1 cellular context compared by ENCODE assay signal in genomic region chr7:158865977-158866376, GRCh38.
A peak's percentile ranks its signal among the peaks of the same experiment; 100 is the strongest.
TF ChIP-seq lines count a peak whose summit lies in the region.

No MANE protein-coding gene starts in this region.

TF ChIP-seq in K562, 482 proteins besides CTCF, POLR2A, EP300 and RAD21 (continues in another document):
- TF ChIP-seq SREBF1 (IDR thresholded peaks at IDR 0.05; ENCODE audit: borderline replicate concordance, low read depth, low read length): no peak
- peak; percentile 52; the same call in 1 of the 2 replicates for TF ChIP-seq ZNF589 (CRISPR knock-in tag; IDR thresholded peaks at IDR 0.05; ENCODE audit: low read depth)
- 0 out of 2 replicates have a peak, but pooled peaks have one; percentile 46 for TF ChIP-seq ZNF592 (IDR thresholded peaks at IDR 0.05)
- no peak for TF ChIP-seq ZNF354B (CRISPR knock-in tag; IDR thresholded peaks at IDR 0.05)
- TF ChIP-seq PRMT5 (CRISPR knock-in tag; IDR thresholded peaks at IDR 0.05): no peak
- TF ChIP-seq ZNF274 (IDR thresholded peaks at IDR 0.05; ENCODE audit: borderline replicate concordance, low read depth, low read length): no peak
- TF ChIP-seq HMBOX1 (IDR thresholded peaks at IDR 0.05): no peak
- TF ChIP-seq ZKSCAN1 (IDR thresholded peaks at IDR 0.05; ENCODE audit: low read depth, low read length): no peak
- no peak for TF ChIP-seq ETS1 (conservative IDR thresholded peaks at IDR 0.05; ENCODE audit: control insufficient read depth, low read depth, low read length)
- no peak for TF ChIP-seq PTTG1 (tag; IDR thresholded peaks at IDR 0.05; ENCODE audit: low read depth)
- 0 out of 2 replicates have a peak, but pooled peaks have one; percentile 2 for TF ChIP-seq ZNF239 (CRISPR knock-in tag; IDR thresholded peaks at IDR 0.05)
- no peak for TF ChIP-seq NFATC3 (IDR thresholded peaks at IDR 0.05)
- no peak for TF ChIP-seq E2F8 (IDR thresholded peaks at IDR 0.05; ENCODE audit: low read depth, partially characterized antibody)
- TF ChIP-seq ZNF174 (CRISPR knock-in tag; IDR thresholded peaks at IDR 0.05): no peak
- TF ChIP-seq ELF4 (CRISPR knock-in tag; IDR thresholded peaks at IDR 0.05): no peak
- TF ChIP-seq ZNF764 (CRISPR knock-in tag; IDR thresholded peaks at IDR 0.05; ENCODE audit: low read depth): no peak
- 0 out of 2 replicates have a peak, but pooled peaks have one; percentile 46 for TF ChIP-seq ZNF766 (CRISPR knock-in tag; conservative IDR thresholded peaks at IDR 0.05)
- peak; percentile 59; the same call in 1 of the 2 replicates for TF ChIP-seq ZNF197 (CRISPR knock-in tag; IDR thresholded peaks at IDR 0.05; ENCODE audit: low read depth)
- peak; percentile 5; the same call in 1 of the 2 replicates for TF ChIP-seq CXXC5 (CRISPR knock-in tag; IDR thresholded peaks at IDR 0.05)
- no peak for TF ChIP-seq HDAC3 (IDR thresholded peaks at IDR 0.05; ENCODE audit: borderline replicate concordance, partially characterized antibody)
- TF ChIP-seq NR1H2 (CRISPR knock-in tag; IDR thresholded peaks at IDR 0.05): no peak
- TF ChIP-seq RBBP5 (IDR thresholded peaks at IDR 0.05; ENCODE audit: borderline replicate concordance, insufficient read depth, low read length, poor library complexity, severe bottlenecking): no peak
- TF ChIP-seq CREBBP (IDR thresholded peaks at IDR 0.05; ENCODE audit: low read depth, low read length): no peak
- no peak for TF ChIP-seq FOXM1 (IDR thresholded peaks at IDR 0.05; ENCODE audit: low read depth)
- no peak for TF ChIP-seq FOXM1 (CRISPR knock-in tag; IDR thresholded peaks at IDR 0.05; ENCODE audit: low read depth)
- no peak for TF ChIP-seq ZNF511 (CRISPR knock-in tag; IDR thresholded peaks at IDR 0.05)
- 0 out of 2 replicates have a peak, but pooled peaks have one; percentile 4 for TF ChIP-seq NFRKB (IDR thresholded peaks at IDR 0.05; ENCODE audit: low read depth)
- TF ChIP-seq ZNF507 (tag; conservative IDR thresholded peaks at IDR 0.05): no peak
- no peak for TF ChIP-seq ZNF407 (IDR thresholded peaks at IDR 0.05; ENCODE audit: low read depth)
- TF ChIP-seq GATA2 (CRISPR knock-in tag; IDR thresholded peaks at IDR 0.05): 0 out of 2 replicates have a peak, but pooled peaks have one; percentile 18
- TF ChIP-seq ZNF146 (CRISPR knock-in tag; IDR thresholded peaks at IDR 0.05; ENCODE audit: unreplicated experiment): no peak
- TF ChIP-seq MAZ (CRISPR knock-in tag; conservative IDR thresholded peaks at IDR 0.05 in 1 of 2, IDR thresholded peaks at IDR 0.05 in 1 of 2): no peak
- no peak for TF ChIP-seq ZBTB2 (IDR thresholded peaks at IDR 0.05)
- TF ChIP-seq RFX7 (CRISPR knock-in tag; IDR thresholded peaks at IDR 0.05): no peak
- TF ChIP-seq CLOCK (CRISPR knock-in tag; IDR thresholded peaks at IDR 0.05; ENCODE audit: borderline replicate concordance): no peak
- no peak for TF ChIP-seq JUND (IDR thresholded peaks at IDR 0.05; ENCODE audit: borderline replicate concordance, low read depth, low read length)
- no peak for TF ChIP-seq JUND (tag; IDR thresholded peaks at IDR 0.05; ENCODE audit: borderline replicate concordance, low read depth, low read length)
- no peak for TF ChIP-seq PTRF (tag; IDR thresholded peaks at IDR 0.05)
